Comparison of ENCODE assay signal across 1 cellular context in genomic region chr10:122021421-122021820, GRCh38.
TF ChIP-seq lines count a peak whose summit lies in the region.

No MANE protein-coding gene starts in this region.

TF ChIP-seq in GM23338, 12 proteins besides CTCF, POLR2A, EP300 and RAD21 (continued from another document):
- no peak for TF ChIP-seq STAT1 (IDR thresholded peaks at IDR 0.05; ENCODE audit: unreplicated experiment)
- TF ChIP-seq ZNF331 (CRISPR knock-in tag; IDR thresholded peaks at IDR 0.05; ENCODE audit: low read depth) = no peak
- TF ChIP-seq ZNF462 (CRISPR knock-in tag; IDR thresholded peaks at IDR 0.05) = no peak
TF ChIP-seq in GM23338: peak in this region for 0.
